9 cellular contexts compared by ENCODE assay signal in genomic region chr1:64038965-64039926, GRCh38.
DNase-seq lines count a peak whose midpoint lies in the region; ATAC-seq and TF ChIP-seq lines count a peak whose summit lies in the region.
"Had no signal": no experiment of that assay in that cellular context is flagged by ENCODE, and none has a peak within 500 bp of the region (broad histone marks: within the 10 kb centered on the region; RNA-seq: fewer than 3 reads in every experiment).

No MANE protein-coding gene starts in this region.

- in situ Hi-C loops in astrocyte of the cerebellum (cut with HindIII; ENCODE audit: low sequenced_read_pairs): loop anchor here (5.0 kb wide), 1 partner anchor 42 kb away; no protein-coding TSS in a partner anchor

- H3K4me3 ChIP-seq in astrocyte of the cerebellum (ENCODE audit: low read depth, low read length) (no peak overlapping the region), tibial nerve (no peak overlapping the region)
- H3K4me3 ChIP-seq: SK-N-MC had no signal

- H3K27ac ChIP-seq in tibial nerve: peak overlapping the region; percentile 5 to 89 (median 42)
- H3K27ac ChIP-seq: SK-N-MC had no signal

- TF ChIP-seq EP300 in tibial nerve (IDR thresholded peaks at IDR 0.05): peak; percentile 58 to 72

- 17 to 21% methylated on average over 4 of the region's 4 CpGs for WGBS in tibial nerve, 2 donors

- peaks cover 0 to 66% (median 28%) of the 10 kb centered on the region in 4 donors for H3K4me1 ChIP-seq in tibial nerve

- no peak for TF ChIP-seq CTCF in astrocyte of the cerebellum (IDR thresholded peaks at IDR 0.05; ENCODE audit: low read depth, low read length, missing control alignments)
- no peak for TF ChIP-seq CTCF in tibial nerve (IDR thresholded peaks at IDR 0.05)

- TF ChIP-seq POLR2A in tibial nerve (IDR thresholded peaks at IDR 0.05): no peak

- no peaks in the 10 kb centered on the region for H3K9me3 ChIP-seq in tibial nerve

- no peak for ATAC-seq in HG03378 (IDR thresholded peaks at IDR 0.05; ENCODE audit: unreplicated experiment)

- H3K27me3 ChIP-seq in tibial nerve: no peaks in the 10 kb centered on the region

- DNase-seq in NCI-H1092 treated with DMSO at 0.1 percent for 48 hours (lab: John Stamatoyannopoulos, UW) (peak; percentile 1), NCI-H1092 (lab: John Stamatoyannopoulos, UW) (no peak), astrocyte of the cerebellum (ENCODE audit: low read depth) (peak; percentile 98), iPS-NIHi11 (ENCODE audit: low spot score) (peak; percentile 40), tibial nerve (ENCODE audit: low spot score in 2 of 2) (peak; percentile 15 to 79), NOMO-1 treated with DMSO at 0.1 percent for 48 hours (lab: John Stamatoyannopoulos, UW; ENCODE audit: unreplicated experiment) (no peak)
- DNase-seq in stimulated activated CD4-positive, alpha-beta T cell treated with anti-CD3 and anti-CD28 coated beads, Interleukin-4, amount 100 ng/mL, for 24 hours: no peak

- no peaks in the 10 kb centered on the region for H3K36me3 ChIP-seq in tibial nerve

Comparison
In these comparisons a context has a peak if more than half of its experiments do, and no peak if none do; other contexts are left out.
1. DNase-seq: peak in NCI-H1092 treated with DMSO at 0.1 percent for 48 hours (single experiment), astrocyte of the cerebellum (single experiment), iPS-NIHi11 (single experiment) and tibial nerve (2 of 2); none in NCI-H1092 (single experiment), stimulated activated CD4-positive, alpha-beta T cell treated with anti-CD3 and anti-CD28 coated beads, Interleukin-4, amount 100 ng/mL, for 24 hours (single experiment) and NOMO-1 treated with DMSO at 0.1 percent for 48 hours (single experiment).